16 cellular contexts compared by ENCODE assay signal in genomic region chr19:23262892-23263291, GRCh38. TPM values are rescaled to one million over a fixed set of nuclear protein-coding genes. Genes with fewer than 3 reads are reported as not detected.
DNase-seq lines count a peak whose midpoint lies in the region; ATAC-seq, FAIRE-seq and TF ChIP-seq lines count a peak whose summit lies in the region.
"Had no signal": no experiment of that assay in that cellular context is flagged by ENCODE, and none has a peak within 500 bp of the region (broad histone marks: within the 10 kb centered on the region; RNA-seq: fewer than 3 reads in every experiment).

No MANE protein-coding gene starts in this region.

- H3K27me3 ChIP-seq in CD8-positive, alpha-beta T cell (ENCODE audit: insufficient read depth, low read length): no peaks in the 10 kb centered on the region
- H3K27me3 ChIP-seq in GM12878 (replicated peaks in 1 of 2; ENCODE audit: control insufficient read depth in 2 of 2, insufficient read depth in 2 of 2, low read length in 1 of 2) (no peaks in the 10 kb centered on the region), small intestine (ENCODE audit: control insufficient read depth in 2 of 2, insufficient read depth in 2 of 2, low read length in 2 of 2) (no peaks in the 10 kb centered on the region)

- no peaks in the 10 kb centered on the region for H4K20me1 ChIP-seq in GM12878 (ENCODE audit: control insufficient read depth, insufficient read depth)

- ATAC-seq in activated T-cell treated with anti-CD3 and anti-CD28 coated beads, Interleukin-2, amount 50 U/mL, for 4 hours: no peak
- no peak for ATAC-seq in CD8-positive, alpha-beta T cell
- ATAC-seq in GM12878 (peak; percentile 55), memory B cell (ENCODE audit: low read depth) (no peak), HG03439 (IDR thresholded peaks at IDR 0.05; ENCODE audit: unreplicated experiment) (no peak)
- ATAC-seq: HCT116 had no signal

- no peak for TF ChIP-seq RAD21 in GM12878 (IDR thresholded peaks at IDR 0.05; ENCODE audit: insufficient read depth, low read depth, low read length)

- H3K4me1 ChIP-seq in CD8-positive, alpha-beta T cell (ENCODE audit: insufficient read depth, low read length): no peaks in the 10 kb centered on the region
- H3K4me1 ChIP-seq in GM12878 (ENCODE audit: control insufficient read depth, insufficient read depth, low read length): no peaks in the 10 kb centered on the region
- H3K4me1 ChIP-seq in small intestine (ENCODE audit: control insufficient read depth in 2 of 2, insufficient read depth in 1 of 2, low read depth in 1 of 2, low read length in 1 of 2): no peaks in the 10 kb centered on the region

- H3K9me3 Mint-ChIP-seq in activated T-cell treated with anti-CD3 and anti-CD28 coated beads, Interleukin-2, amount 50 U/mL, for 24 hours: peaks cover 4% of the 10 kb centered on the region
- H3K9me3 Mint-ChIP-seq in activated T-cell treated with anti-CD3 and anti-CD28 coated beads, Interleukin-2, amount 50 U/mL, for 4 hours: no peaks in the 10 kb centered on the region
- no peaks in the 10 kb centered on the region for H3K9me3 Mint-ChIP-seq in CD8-positive, alpha-beta T cell
- no peaks in the 10 kb centered on the region for H3K9me3 Mint-ChIP-seq in memory B cell
- H3K9me3 Mint-ChIP-seq: CD4-positive, alpha-beta T cell had no signal

- no peak overlapping the region for H2AFZ ChIP-seq in GM12878 (ENCODE audit: control insufficient read depth, low read depth, low read length)

- H3K27ac Mint-ChIP-seq in activated T-cell treated with anti-CD3 and anti-CD28 coated beads, Interleukin-2, amount 50 U/mL, for 24 hours: peak overlapping the region; percentile 52
- H3K27ac Mint-ChIP-seq in CD8-positive, alpha-beta T cell: peak overlapping the region; percentile 2
- peak overlapping the region; percentile 8 for H3K27ac Mint-ChIP-seq in memory B cell
- H3K27ac Mint-ChIP-seq: B cell; CD4-positive, alpha-beta T cell had no signal

- no peak overlapping the region for H3K9ac ChIP-seq in GM12878 (ENCODE audit: control insufficient read depth, insufficient read depth, low read length)

- POLR2A ChIA-PET in CD8-positive, alpha-beta T cell (lab: Charles Lee): no interaction called here
- POLR2A ChIA-PET in GM12878 (lab: Charles Lee): no interaction called here

- no peak overlapping the region for H3K4me2 ChIP-seq in GM12878 (ENCODE audit: control insufficient read depth, insufficient read depth)

- H3K79me2 ChIP-seq in GM12878 (ENCODE audit: control insufficient read depth, insufficient read depth, low read length): no peaks in the 10 kb centered on the region

- no peaks in the 10 kb centered on the region for H3K27me3 Mint-ChIP-seq in activated T-cell treated with anti-CD3 and anti-CD28 coated beads, Interleukin-2, amount 50 U/mL, for 24 hours
- H3K27me3 Mint-ChIP-seq in activated T-cell treated with anti-CD3 and anti-CD28 coated beads, Interleukin-2, amount 50 U/mL, for 4 hours (ENCODE audit: low read depth): no peaks in the 10 kb centered on the region
- H3K27me3 Mint-ChIP-seq in CD8-positive, alpha-beta T cell (ENCODE audit: low read depth): no peaks in the 10 kb centered on the region
- no peaks in the 10 kb centered on the region for H3K27me3 Mint-ChIP-seq in memory B cell
- H3K27me3 Mint-ChIP-seq: B cell; CD4-positive, alpha-beta T cell had no signal

- intact Hi-C loops in CD8-positive, alpha-beta T cell (cut with DNase I, micrococcal nuclease): no loop called here
- intact Hi-C loops in GM12878 (cut with micrococcal nuclease; ENCODE audit: unreplicated experiment): no loop called here

- H3K36me3 ChIP-seq in CD8-positive, alpha-beta T cell (ENCODE audit: insufficient read depth, low read length): peaks cover 14% of the 10 kb centered on the region
- H3K36me3 ChIP-seq in GM12878 (ENCODE audit: control insufficient read depth in 2 of 2, insufficient read depth in 2 of 2, low read length in 1 of 2) (peaks cover 0 to 14% of the 10 kb centered on the region in 2 experiments; a peak in 3 of 4 replicates), small intestine (ENCODE audit: control insufficient read depth in 2 of 2, insufficient read depth in 2 of 2, low read length in 2 of 2) (peaks cover 0 to 6% of the 10 kb centered on the region in 2 donors)

- RAD21 ChIA-PET in GM12878 (lab: Charles Lee; ENCODE audit: unreplicated experiment): no interaction called here

- H3K9me3 ChIP-seq in CD8-positive, alpha-beta T cell (ENCODE audit: low read length): no peaks in the 10 kb centered on the region
- H3K9me3 ChIP-seq in GM12878 (replicated peaks; ENCODE audit: control insufficient read depth, insufficient read depth, low read length) (no peaks in the 10 kb centered on the region; the same call in 2 of the 3 replicates), small intestine (ENCODE audit: control insufficient read depth, low read depth) (no peaks in the 10 kb centered on the region)

- DNase-seq in activated T-cell treated with anti-CD3 and anti-CD28 coated beads, Interleukin-2, amount 50 U/mL, for 24 hours: no peak
- no peak for DNase-seq in activated T-cell treated with anti-CD3 and anti-CD28 coated beads, Interleukin-2, amount 50 U/mL, for 4 hours
- no peak for DNase-seq in CD8-positive, alpha-beta T cell
- DNase-seq in GM12878 (ENCODE audit: low read depth, low spot score): no peak
- no peak for DNase-seq in memory B cell (ENCODE audit: low spot score in 2 of 2)
- no peak for DNase-seq in small intestine
- no peak for DNase-seq in hepatic stellate cell (ENCODE audit: low spot score)
- DNase-seq: C1 segment of cervical spinal cord; CD4-positive, alpha-beta T cell; GF-D8; IMR-90 had no signal

- SMC1A ChIA-PET in GM12878 (lab: Charles Lee; ENCODE audit: uncharacterized antibody, unreplicated experiment): no interaction called here

- no TSS peak for BruUV-seq in GM12878 (replicated peaks; lab: Mats Ljungman, UMichigan)

- no peak overlapping the region for H3K27ac ChIP-seq in CD8-positive, alpha-beta T cell (ENCODE audit: low read depth, low read length)
- H3K27ac ChIP-seq in GM12878 (ENCODE audit: control insufficient read depth, insufficient read depth): no peak overlapping the region
- H3K27ac ChIP-seq in small intestine (ENCODE audit: low read depth in 1 of 2, low read length in 1 of 2): no peak overlapping the region

- FAIRE-seq in GM12878 (lab: Jason Lieb, UNC) (no peak), small intestine (lab: Jason Lieb, UNC) (no peak)
- FAIRE-seq: A204.1, GM18507 had no signal

- peaks cover 14% of the 10 kb centered on the region for H3K4me1 Mint-ChIP-seq in activated T-cell treated with anti-CD3 and anti-CD28 coated beads, Interleukin-2, amount 50 U/mL, for 24 hours (ENCODE audit: low read depth)
- H3K4me1 Mint-ChIP-seq in activated T-cell treated with anti-CD3 and anti-CD28 coated beads, Interleukin-2, amount 50 U/mL, for 4 hours (ENCODE audit: low read depth): peaks cover 6% of the 10 kb centered on the region
- H3K4me1 Mint-ChIP-seq in CD8-positive, alpha-beta T cell (ENCODE audit: low read depth): peaks cover 2% of the 10 kb centered on the region
- peaks cover 3% of the 10 kb centered on the region for H3K4me1 Mint-ChIP-seq in memory B cell
- H3K4me1 Mint-ChIP-seq: B cell had no signal

- no peak for TF ChIP-seq EP300 in GM12878 (IDR thresholded peaks at IDR 0.05; ENCODE audit: borderline replicate concordance in 1 of 2, control insufficient read depth in 1 of 2, low read depth in 2 of 2, low read length in 2 of 2)

- no peak overlapping the region for H3K4me3 Mint-ChIP-seq in activated T-cell treated with anti-CD3 and anti-CD28 coated beads, Interleukin-2, amount 50 U/mL, for 24 hours
- H3K4me3 Mint-ChIP-seq in activated T-cell treated with anti-CD3 and anti-CD28 coated beads, Interleukin-2, amount 50 U/mL, for 4 hours: no peak overlapping the region
- no peak overlapping the region for H3K4me3 Mint-ChIP-seq in CD8-positive, alpha-beta T cell
- no peak overlapping the region for H3K4me3 Mint-ChIP-seq in memory B cell
- H3K4me3 Mint-ChIP-seq: B cell; CD4-positive, alpha-beta T cell had no signal

- in situ Hi-C loops in GM12878 (cut with MboI): no loop called here

- no peak for TF ChIP-seq POLR2A in GM12878 (IDR thresholded peaks at IDR 0.05; ENCODE audit: low read depth, low read length)

- CTCF ChIA-PET in CD8-positive, alpha-beta T cell (lab: Charles Lee): no interaction called here
- CTCF ChIA-PET in GM12878 (lab: Yijun Ruan, JAX): no interaction called here

- peaks cover 80% of the 10 kb centered on the region for H3K36me3 Mint-ChIP-seq in activated T-cell treated with anti-CD3 and anti-CD28 coated beads, Interleukin-2, amount 50 U/mL, for 24 hours (ENCODE audit: low read depth)
- H3K36me3 Mint-ChIP-seq in activated T-cell treated with anti-CD3 and anti-CD28 coated beads, Interleukin-2, amount 50 U/mL, for 4 hours (ENCODE audit: insufficient read depth): peaks cover 50% of the 10 kb centered on the region
- peaks cover 69% of the 10 kb centered on the region for H3K36me3 Mint-ChIP-seq in CD8-positive, alpha-beta T cell
- H3K36me3 Mint-ChIP-seq in memory B cell: peaks cover 27% of the 10 kb centered on the region

- WGBS in GM12878 (ENCODE audit: insufficient coverage, insufficient replicate concordance, low lambda C conversion rate, missing lambda C conversion rate): 61% methylated on average over 4 of the region's 4 CpGs
- WGBS in small intestine, 3 donors: 61 to 80% (median 68%) methylated on average over 4 of the region's 4 CpGs

- H3K4me3 ChIP-seq in CD8-positive, alpha-beta T cell (ENCODE audit: low read depth, low read length): no peak overlapping the region
- H3K4me3 ChIP-seq in GM12878 (no peak overlapping the region), small intestine (ENCODE audit: low read depth in 1 of 2, low read length in 2 of 2) (no peak overlapping the region)

- no peak for TF ChIP-seq CTCF in CD8-positive, alpha-beta T cell (IDR thresholded peaks at IDR 0.05)
- TF ChIP-seq CTCF in GM12878 (IDR thresholded peaks at IDR 0.05 in 2 of 3, conservative IDR thresholded peaks at IDR 0.05 in 1 of 3; ENCODE audit: control insufficient read depth in 2 of 3, extremely low read depth in 1 of 3, insufficient read depth in 1 of 3, low read depth in 3 of 3, low read length in 3 of 3): no peak

RNA-seq across cellular contexts. Expression of gene ZNF724, which starts 12.7 kb away (rescaled TPM):
- 1 to 10 TPM; 5.1 to 6.3 (median 5.7) TPM for total RNA-seq in activated T-cell treated with anti-CD3 and anti-CD28 coated beads, Interleukin-2, amount 50 U/mL, for 4 hours
- 1 to 10 TPM; 3.6 to 4.2 TPM for total RNA-seq in CD8-positive, alpha-beta T cell
- 32.8 and 35.0 TPM in 2 replicates for total RNA-seq in GM12878 (2013; cell fraction: nucleolus; rRNA removed)
- 10.8 and 11.1 TPM in 2 replicates for total RNA-seq in GM12878 (2014; rRNA removed)
- 14.2 and 14.7 TPM in 2 replicates for total RNA-seq in GM12878 (2014; rRNA removed; fragmentation: Illumina TruSeq; extraction: Trizol)
- total RNA-seq in GM12878 (2021): 6.5 and 7.3 TPM in 2 replicates
- 1.2 TPM for polyA plus RNA-seq in GM12878 (2011; ENCODE audit: low read depth)
- 3.2 and 4.3 TPM in 2 replicates for polyA plus RNA-seq in GM12878 (2011; rRNA removed)
- 2.1 and 2.9 TPM in 2 replicates for polyA plus RNA-seq in GM12878 (2011; cell fraction: cytosol; rRNA removed)
- polyA plus RNA-seq in GM12878 (2011; cell fraction: nucleus; rRNA removed): 2.8 and 3.0 TPM in 2 replicates
- 1.5 and 1.7 TPM in 2 replicates for polyA plus RNA-seq in GM12878 (2012)
- 3.7 and 4.2 TPM in 2 replicates for polyA plus RNA-seq in GM12878 (2014; fragmentation: Illumina TruSeq; extraction: Trizol)
- 1 to 10 TPM in 1 of 2 experiments, under 1 TPM in 1; 0.71 to 1.1 TPM for polyA plus RNA-seq in GM12878 (2014; fragmentation: Nextera tagmentation; extraction: Ambion mirVana)
- 3.0 and 3.9 TPM in 2 replicates for polyA plus RNA-seq in GM12878 (2014; rRNA removed)
- polyA plus RNA-seq in GM12878 (2016; fragmentation: Nextera tagmentation; extraction: Ambion mirVana): 1 to 10 TPM; 4.1 to 5.8 TPM
- 9.6 and 14.4 TPM in 2 replicates for polyA minus RNA-seq in GM12878 (2011; rRNA and poly(A)+ RNA removed)
- 4.5 and 7.6 TPM in 2 replicates for polyA minus RNA-seq in GM12878 (2011; cell fraction: cytosol; rRNA and poly(A)+ RNA removed)
- polyA minus RNA-seq in GM12878 (2011; cell fraction: nucleus; rRNA and poly(A)+ RNA removed): 5.7 and 11.5 TPM in 2 replicates
- polyA plus RNA-seq in small intestine: 1 to 10 TPM in 1 of 3 donors, under 1 TPM in 1, not detected in 1; 0.27 to 1.1 TPM

Comparison
In these comparisons a context has a peak if more than half of its experiments do, and no peak if none do; other contexts are left out.
1. H3K27ac Mint-ChIP-seq: peak in every context shown above with its lines; median percentile 52 in activated T-cell treated with anti-CD3 and anti-CD28 coated beads, Interleukin-2, amount 50 U/mL, for 24 hours; 8 in memory B cell; 2 in CD8-positive, alpha-beta T cell.